In the genomic region with DNA sequence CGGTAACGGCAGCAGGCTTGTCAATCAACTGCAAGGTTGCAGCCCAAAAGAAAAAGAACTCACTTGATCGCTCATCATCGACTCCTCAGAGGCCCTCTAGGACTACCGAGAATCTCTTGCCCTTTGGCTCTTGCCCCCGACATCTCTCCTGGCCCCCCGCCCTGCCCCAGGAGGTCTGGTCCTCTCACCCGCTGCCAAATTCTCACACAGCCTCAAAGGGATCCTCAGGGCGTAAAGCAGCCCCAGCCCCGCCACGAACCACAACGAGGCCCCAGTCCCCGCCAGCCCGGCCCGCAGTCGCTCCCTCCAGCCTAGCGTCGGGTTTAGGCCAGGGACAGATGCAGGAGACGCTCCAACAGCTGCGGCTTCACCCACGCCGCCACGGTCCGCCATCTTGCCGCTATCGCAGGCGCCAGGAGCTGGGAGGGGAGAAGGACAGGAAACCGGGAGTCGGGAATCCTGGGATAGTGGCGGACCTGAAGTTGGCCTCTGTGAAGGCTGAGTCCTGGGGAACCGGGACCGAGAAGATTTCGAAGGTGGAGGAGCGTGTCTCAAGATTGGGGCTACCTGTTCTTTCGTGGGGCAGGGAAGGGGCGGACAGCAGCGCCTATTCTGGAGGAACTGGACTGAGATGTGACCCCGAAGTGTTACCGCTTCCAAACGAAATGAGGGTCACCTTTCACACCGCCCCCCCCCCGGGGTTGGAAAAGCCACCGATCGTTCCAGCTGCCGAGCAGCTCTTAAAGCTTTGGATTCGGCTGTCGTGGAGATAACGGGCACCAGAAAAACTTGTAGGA, we compare ENCODE assay signal across 1 cellular context.
TF ChIP-seq lines count a peak whose summit lies in the region.

A gene with protein sequence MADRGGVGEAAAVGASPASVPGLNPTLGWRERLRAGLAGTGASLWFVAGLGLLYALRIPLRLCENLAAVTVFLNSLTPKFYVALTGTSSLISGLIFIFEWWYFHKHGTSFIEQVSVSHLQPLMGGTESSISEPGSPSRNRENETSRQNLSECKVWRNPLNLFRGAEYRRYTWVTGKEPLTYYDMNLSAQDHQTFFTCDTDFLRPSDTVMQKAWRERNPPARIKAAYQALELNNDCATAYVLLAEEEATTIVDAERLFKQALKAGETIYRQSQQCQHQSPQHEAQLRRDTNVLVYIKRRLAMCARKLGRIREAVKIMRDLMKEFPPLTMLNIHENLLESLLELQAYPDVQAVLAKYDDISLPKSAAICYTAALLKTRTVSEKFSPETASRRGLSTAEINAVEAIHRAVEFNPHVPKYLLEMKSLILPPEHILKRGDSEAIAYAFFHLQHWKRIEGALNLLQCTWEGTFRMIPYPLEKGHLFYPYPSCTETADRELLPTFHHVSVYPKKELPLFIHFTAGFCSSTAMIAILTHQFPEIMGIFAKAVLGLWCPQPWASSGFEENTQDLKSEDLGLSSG (minus strand): TSS at position 421 of the 797 bp plus-strand sequence. CDS start 28 bp downstream, at position 393.

TF ChIP-seq in Ishikawa, 13 proteins besides CTCF, POLR2A, EP300 and RAD21 (continued from another document):
- TF ChIP-seq REST (IDR thresholded peaks at IDR 0.05; ENCODE audit: low read depth) (no peak), TCF12 (IDR thresholded peaks at IDR 0.05; ENCODE audit: low read depth) (peak; percentile 40; the same call in 1 of the 2 replicates), ZBTB7A (IDR thresholded peaks at IDR 0.05; ENCODE audit: low read depth) (no peak), FOXM1 (IDR thresholded peaks at IDR 0.05; ENCODE audit: borderline replicate concordance, low read depth) (no peak), TAF1 (IDR thresholded peaks at IDR 0.05; ENCODE audit: low read depth) (peak; percentile 99), CREB1 (IDR thresholded peaks at IDR 0.05; ENCODE audit: low read depth) (no peak)
- TF ChIP-seq, protein P1, sequence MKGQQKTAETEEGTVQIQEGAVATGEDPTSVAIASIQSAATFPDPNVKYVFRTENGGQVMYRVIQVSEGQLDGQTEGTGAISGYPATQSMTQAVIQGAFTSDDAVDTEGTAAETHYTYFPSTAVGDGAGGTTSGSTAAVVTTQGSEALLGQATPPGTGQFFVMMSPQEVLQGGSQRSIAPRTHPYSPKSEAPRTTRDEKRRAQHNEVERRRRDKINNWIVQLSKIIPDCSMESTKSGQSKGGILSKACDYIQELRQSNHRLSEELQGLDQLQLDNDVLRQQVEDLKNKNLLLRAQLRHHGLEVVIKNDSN (IDR thresholded peaks at IDR 0.05) = no peak
